In genomic region chr3:184248454-184249411, GRCh38 we compare ENCODE assay signal across 8 cellular contexts. TPM values are rescaled to one million over a fixed set of nuclear protein-coding genes. Genes with fewer than 3 reads are reported as not detected.
DNase-seq lines count a peak whose midpoint lies in the region; ATAC-seq and TF ChIP-seq lines count a peak whose summit lies in the region.

Gene ALG3, minus strand, starts transcription at chr3:184248962. Its CDS starts 22 bp downstream, at chr3:184248940.

- H3K27me3 ChIP-seq in spleen (replicated peaks in 1 of 7): no peaks in the 10 kb centered on the region

- TF ChIP-seq CTCF in cardiac fibroblast (IDR thresholded peaks at IDR 0.05; ENCODE audit: low read depth, low read length) (no peak), spleen (IDR thresholded peaks at IDR 0.05 in 8 of 11, conservative IDR thresholded peaks at IDR 0.05 in 3 of 11) (peak in 1 of 11 experiments; percentile 5)

- 0 to 1% (median 1%) methylated on average over 36 to 49 of the region's 49 CpGs for WGBS in spleen, 5 donors

- peak; percentile 45 for ATAC-seq in HG02981 (IDR thresholded peaks at IDR 0.05; ENCODE audit: unreplicated experiment)

- no peaks in the 10 kb centered on the region for H3K9me3 ChIP-seq in spleen

- H3K27ac ChIP-seq in spleen: peak within 1 kb of the TSS; percentile 73 to 93 (median 86)

- DNase-seq in NCI-H748 (lab: John Stamatoyannopoulos, UW; ENCODE audit: unreplicated experiment) (peak; percentile 81), NCI-H748 treated with DMSO at 0.1 percent for 48 hours (lab: John Stamatoyannopoulos, UW) (no peak), NCI-H2171 (lab: John Stamatoyannopoulos, UW) (peak; percentile 88), cardiac fibroblast (ENCODE audit: low read depth in 2 of 2) (peak; percentile 93 to 94), iris pigment epithelial cell (ENCODE audit: low read depth) (peak; percentile 90), spleen (peak; percentile 94)
- peak; percentile 60 to 84 (median 70) for DNase-seq in activated CD4-positive, CD25-positive, alpha-beta regulatory T cell (lab: John Stamatoyannopoulos, UW)

- TF ChIP-seq POLR2A in spleen (IDR thresholded peaks at IDR 0.05): peak in 2 of 3 donors; percentile 50 to 73

- peaks cover 4 to 44% (median 26%) of the 10 kb centered on the region in 6 donors for H3K4me1 ChIP-seq in spleen

- peaks cover 0 to 25% (median 20%) of the 10 kb centered on the region in 6 donors for H3K36me3 ChIP-seq in spleen

- intact Hi-C loops in spleen (cut with DNase I; ENCODE audit: low total_unique reads): loop anchor here (10.0 kb wide), 1 partner anchor 94 kb away; the partner anchor contains the start of gene DVL3

- peak within 1 kb of the TSS; percentile 97 for H3K4me3 ChIP-seq in cardiac fibroblast (replicated peaks in 1 of 2; ENCODE audit: low read depth in 2 of 2, low read length in 2 of 2)
- peak within 1 kb of the TSS; percentile 79 to 100 (median 96) for H3K4me3 ChIP-seq in spleen

RNA-seq across cellular contexts. Expression of gene ALG3, which starts in this region (rescaled TPM):
- total RNA-seq in spleen: 10 to 100 TPM; 21.1 to 59.0 (median 28.2) TPM
- polyA plus RNA-seq in spleen: 10 to 100 TPM; 18.7 to 23.9 (median 22.8) TPM
